ENCODE assay signal across 1 cellular context in the genomic region with DNA sequence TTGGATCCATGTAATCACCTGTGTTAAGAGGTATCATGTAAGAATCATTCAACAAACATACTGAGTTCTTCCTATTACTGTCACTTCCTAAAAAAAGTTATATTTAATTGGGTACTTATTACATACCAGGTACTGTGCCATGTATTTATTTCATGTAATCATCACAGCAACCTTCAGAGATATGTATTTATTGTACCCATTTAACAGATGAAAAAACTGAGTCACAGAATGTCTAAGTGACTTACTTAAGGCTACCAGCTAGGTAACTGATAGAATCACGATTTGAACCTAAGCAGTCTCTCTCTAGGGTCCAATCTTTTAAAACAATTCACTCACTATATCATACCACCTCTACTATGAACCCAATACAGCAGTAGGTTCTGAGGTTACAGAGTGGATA.
A peak's percentile ranks its signal among the peaks of the same experiment; 100 is the strongest.
TF ChIP-seq lines count a peak whose summit lies in the region.

No MANE protein-coding gene starts in this region.

TF ChIP-seq in A549, 52 proteins besides CTCF, POLR2A, EP300 and RAD21:
- 0 out of 2 replicates have a peak, but pooled peaks have one; percentile 49 for TF ChIP-seq HDAC2 (IDR thresholded peaks at IDR 0.05)
- no peak for TF ChIP-seq CHD2 (IDR thresholded peaks at IDR 0.05; ENCODE audit: low read length, partially characterized antibody)
- no peak for TF ChIP-seq CEBPB (IDR thresholded peaks at IDR 0.05)
- no peak for TF ChIP-seq MAZ (IDR thresholded peaks at IDR 0.05; ENCODE audit: borderline replicate concordance, low read depth, low read length)
- no peak for TF ChIP-seq NPAS2 (CRISPR knock-in tag; IDR thresholded peaks at IDR 0.05; ENCODE audit: borderline replicate concordance)
- peak; percentile 67; the same call in 1 of the 2 replicates for TF ChIP-seq KDM1A (IDR thresholded peaks at IDR 0.05; ENCODE audit: low read depth)
- TF ChIP-seq SREBF2 (IDR thresholded peaks at IDR 0.05): no peak
TF ChIP-seq in A549: peak in this region for 2.
